Comparison of ENCODE assay signal across 1 cellular context in the genomic region with DNA sequence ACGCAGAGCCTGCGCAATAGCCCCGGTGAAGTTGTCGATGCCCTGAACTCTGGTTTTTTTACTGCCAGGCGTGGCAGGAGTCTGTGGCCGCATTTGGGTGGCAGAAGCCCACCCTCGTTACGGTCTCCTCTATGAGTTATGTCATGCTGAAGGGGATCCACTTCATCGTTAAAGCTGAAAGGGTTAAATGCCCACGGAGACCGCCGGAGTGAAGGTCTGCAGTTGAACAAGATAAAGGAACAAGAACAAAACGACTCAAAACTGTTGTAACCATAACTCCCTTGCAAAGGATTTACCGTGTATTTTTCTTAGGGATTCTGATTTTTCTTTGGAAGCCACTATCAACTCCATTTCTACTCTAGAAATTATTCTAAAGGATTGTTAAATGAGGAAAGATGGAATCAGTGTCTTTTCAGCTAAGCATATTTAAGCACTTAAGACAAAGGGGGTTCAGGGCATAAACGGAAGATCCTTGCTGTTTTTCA.
A peak's percentile ranks its signal among the peaks of the same experiment; 100 is the strongest.
TF ChIP-seq lines count a peak whose summit lies in the region.

No MANE protein-coding gene starts in this region.

TF ChIP-seq in HepG2, 621 proteins besides CTCF, POLR2A, EP300 and RAD21 (continued from another document):
- TF ChIP-seq ZNF510 (CRISPR knock-in tag; IDR thresholded peaks at IDR 0.05; ENCODE audit: low read depth) (peak; percentile 14; the same call in 1 of the 2 replicates), GATA4 (IDR thresholded peaks at IDR 0.05; ENCODE audit: borderline replicate concordance, low read depth) (0 out of 2 replicates have a peak, but pooled peaks have one; percentile 1), SP2 (CRISPR knock-in tag; IDR thresholded peaks at IDR 0.05) (no peak), POGZ (CRISPR knock-in tag; IDR thresholded peaks at IDR 0.05) (peak; percentile 48; the same call in 1 of the 2 replicates), ZNF709 (CRISPR knock-in tag; IDR thresholded peaks at IDR 0.05) (peak; percentile 1; the same call in 1 of the 2 replicates), ASH2L (IDR thresholded peaks at IDR 0.05; ENCODE audit: insufficient read length, low read depth, low read length) (no peak), KLF6 (CRISPR knock-in tag; IDR thresholded peaks at IDR 0.05) (0 out of 2 replicates have a peak, but pooled peaks have one; percentile 8), ADNP (CRISPR knock-in tag; IDR thresholded peaks at IDR 0.05) (no peak), ZNF652 (CRISPR knock-in tag; IDR thresholded peaks at IDR 0.05; ENCODE audit: borderline replicate concordance, low read depth) (peak; percentile 95), SATB2 (CRISPR knock-in tag; IDR thresholded peaks at IDR 0.05) (no peak), PHF8 (CRISPR knock-in tag; IDR thresholded peaks at IDR 0.05) (no peak), HNRNPL (IDR thresholded peaks at IDR 0.05; ENCODE audit: low read depth, low read length) (no peak), ZFYVE20 (CRISPR knock-in tag; IDR thresholded peaks at IDR 0.05; ENCODE audit: borderline replicate concordance, low read depth) (no peak), CREB1 (IDR thresholded peaks at IDR 0.05) (no peak), CREB1 (CRISPR knock-in tag; IDR thresholded peaks at IDR 0.05) (peak; percentile 87), ZNF136 (CRISPR knock-in tag; IDR thresholded peaks at IDR 0.05; ENCODE audit: low read depth) (no peak), ZFX (CRISPR knock-in tag; IDR thresholded peaks at IDR 0.05; ENCODE audit: low read depth) (no peak), GATAD1 (CRISPR knock-in tag; IDR thresholded peaks at IDR 0.05) (no peak), AKAP8 (CRISPR knock-in tag; IDR thresholded peaks at IDR 0.05) (no peak), ZNF572 (CRISPR knock-in tag; IDR thresholded peaks at IDR 0.05) (no peak), SPEN (CRISPR knock-in tag; IDR thresholded peaks at IDR 0.05; ENCODE audit: low read depth) (no peak), SCMH1 (CRISPR knock-in tag; IDR thresholded peaks at IDR 0.05; ENCODE audit: borderline replicate concordance) (no peak), ZFP82 (CRISPR knock-in tag; IDR thresholded peaks at IDR 0.05; ENCODE audit: borderline replicate concordance) (peak; percentile 23; the same call in 1 of the 2 replicates), FOSL2 (CRISPR knock-in tag; IDR thresholded peaks at IDR 0.05) (no peak), GFI1 (CRISPR knock-in tag; IDR thresholded peaks at IDR 0.05; ENCODE audit: borderline replicate concordance) (peak; percentile 38; the same call in 1 of the 2 replicates), CHCHD3 (CRISPR knock-in tag; IDR thresholded peaks at IDR 0.05) (no peak), HNRNPUL1 (IDR thresholded peaks at IDR 0.05; ENCODE audit: low read depth, low read length) (no peak), GATAD2A (CRISPR knock-in tag; IDR thresholded peaks at IDR 0.05) (peak; percentile 6; the same call in 1 of the 2 replicates), ETV5 (CRISPR knock-in tag; IDR thresholded peaks at IDR 0.05; ENCODE audit: borderline replicate concordance) (no peak), NFIC (IDR thresholded peaks at IDR 0.05; ENCODE audit: low read length) (no peak), ZSCAN20 (CRISPR knock-in tag; IDR thresholded peaks at IDR 0.05; ENCODE audit: borderline replicate concordance) (no peak), KAT2B (IDR thresholded peaks at IDR 0.05; ENCODE audit: borderline replicate concordance, low read depth, low read length) (no peak)
- TF ChIP-seq, protein P1, sequence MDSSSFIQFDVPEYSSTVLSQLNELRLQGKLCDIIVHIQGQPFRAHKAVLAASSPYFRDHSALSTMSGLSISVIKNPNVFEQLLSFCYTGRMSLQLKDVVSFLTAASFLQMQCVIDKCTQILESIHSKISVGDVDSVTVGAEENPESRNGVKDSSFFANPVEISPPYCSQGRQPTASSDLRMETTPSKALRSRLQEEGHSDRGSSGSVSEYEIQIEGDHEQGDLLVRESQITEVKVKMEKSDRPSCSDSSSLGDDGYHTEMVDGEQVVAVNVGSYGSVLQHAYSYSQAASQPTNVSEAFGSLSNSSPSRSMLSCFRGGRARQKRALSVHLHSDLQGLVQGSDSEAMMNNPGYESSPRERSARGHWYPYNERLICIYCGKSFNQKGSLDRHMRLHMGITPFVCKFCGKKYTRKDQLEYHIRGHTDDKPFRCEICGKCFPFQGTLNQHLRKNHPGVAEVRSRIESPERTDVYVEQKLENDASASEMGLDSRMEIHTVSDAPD (CRISPR knock-in tag; IDR thresholded peaks at IDR 0.05): no peak
- TF ChIP-seq, protein P2, sequence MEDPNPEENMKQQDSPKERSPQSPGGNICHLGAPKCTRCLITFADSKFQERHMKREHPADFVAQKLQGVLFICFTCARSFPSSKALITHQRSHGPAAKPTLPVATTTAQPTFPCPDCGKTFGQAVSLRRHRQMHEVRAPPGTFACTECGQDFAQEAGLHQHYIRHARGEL (CRISPR knock-in tag; IDR thresholded peaks at IDR 0.05): no peak; the same call in 1 of the 2 replicates
- TF ChIP-seq, protein P3, sequence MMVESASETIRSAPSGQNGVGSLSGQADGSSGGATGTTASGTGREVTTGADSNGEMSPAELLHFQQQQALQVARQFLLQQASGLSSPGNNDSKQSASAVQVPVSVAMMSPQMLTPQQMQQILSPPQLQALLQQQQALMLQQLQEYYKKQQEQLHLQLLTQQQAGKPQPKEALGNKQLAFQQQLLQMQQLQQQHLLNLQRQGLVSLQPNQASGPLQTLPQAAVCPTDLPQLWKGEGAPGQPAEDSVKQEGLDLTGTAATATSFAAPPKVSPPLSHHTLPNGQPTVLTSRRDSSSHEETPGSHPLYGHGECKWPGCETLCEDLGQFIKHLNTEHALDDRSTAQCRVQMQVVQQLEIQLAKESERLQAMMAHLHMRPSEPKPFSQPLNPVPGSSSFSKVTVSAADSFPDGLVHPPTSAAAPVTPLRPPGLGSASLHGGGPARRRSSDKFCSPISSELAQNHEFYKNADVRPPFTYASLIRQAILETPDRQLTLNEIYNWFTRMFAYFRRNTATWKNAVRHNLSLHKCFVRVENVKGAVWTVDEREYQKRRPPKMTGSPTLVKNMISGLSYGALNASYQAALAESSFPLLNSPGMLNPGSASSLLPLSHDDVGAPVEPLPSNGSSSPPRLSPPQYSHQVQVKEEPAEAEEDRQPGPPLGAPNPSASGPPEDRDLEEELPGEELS (CRISPR knock-in tag; IDR thresholded peaks at IDR 0.05): no peak
- TF ChIP-seq, protein P4, sequence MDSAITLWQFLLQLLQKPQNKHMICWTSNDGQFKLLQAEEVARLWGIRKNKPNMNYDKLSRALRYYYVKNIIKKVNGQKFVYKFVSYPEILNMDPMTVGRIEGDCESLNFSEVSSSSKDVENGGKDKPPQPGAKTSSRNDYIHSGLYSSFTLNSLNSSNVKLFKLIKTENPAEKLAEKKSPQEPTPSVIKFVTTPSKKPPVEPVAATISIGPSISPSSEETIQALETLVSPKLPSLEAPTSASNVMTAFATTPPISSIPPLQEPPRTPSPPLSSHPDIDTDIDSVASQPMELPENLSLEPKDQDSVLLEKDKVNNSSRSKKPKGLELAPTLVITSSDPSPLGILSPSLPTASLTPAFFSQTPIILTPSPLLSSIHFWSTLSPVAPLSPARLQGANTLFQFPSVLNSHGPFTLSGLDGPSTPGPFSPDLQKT (CRISPR knock-in tag; IDR thresholded peaks at IDR 0.05; ENCODE audit: borderline replicate concordance): no peak
- TF ChIP-seq, protein P5, sequence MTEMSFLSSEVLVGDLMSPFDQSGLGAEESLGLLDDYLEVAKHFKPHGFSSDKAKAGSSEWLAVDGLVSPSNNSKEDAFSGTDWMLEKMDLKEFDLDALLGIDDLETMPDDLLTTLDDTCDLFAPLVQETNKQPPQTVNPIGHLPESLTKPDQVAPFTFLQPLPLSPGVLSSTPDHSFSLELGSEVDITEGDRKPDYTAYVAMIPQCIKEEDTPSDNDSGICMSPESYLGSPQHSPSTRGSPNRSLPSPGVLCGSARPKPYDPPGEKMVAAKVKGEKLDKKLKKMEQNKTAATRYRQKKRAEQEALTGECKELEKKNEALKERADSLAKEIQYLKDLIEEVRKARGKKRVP (CRISPR knock-in tag; IDR thresholded peaks at IDR 0.05): 0 out of 4 replicates have a peak, but pooled peaks of 1 of the 2 experiments have one; percentile 25
- TF ChIP-seq, protein P6, sequence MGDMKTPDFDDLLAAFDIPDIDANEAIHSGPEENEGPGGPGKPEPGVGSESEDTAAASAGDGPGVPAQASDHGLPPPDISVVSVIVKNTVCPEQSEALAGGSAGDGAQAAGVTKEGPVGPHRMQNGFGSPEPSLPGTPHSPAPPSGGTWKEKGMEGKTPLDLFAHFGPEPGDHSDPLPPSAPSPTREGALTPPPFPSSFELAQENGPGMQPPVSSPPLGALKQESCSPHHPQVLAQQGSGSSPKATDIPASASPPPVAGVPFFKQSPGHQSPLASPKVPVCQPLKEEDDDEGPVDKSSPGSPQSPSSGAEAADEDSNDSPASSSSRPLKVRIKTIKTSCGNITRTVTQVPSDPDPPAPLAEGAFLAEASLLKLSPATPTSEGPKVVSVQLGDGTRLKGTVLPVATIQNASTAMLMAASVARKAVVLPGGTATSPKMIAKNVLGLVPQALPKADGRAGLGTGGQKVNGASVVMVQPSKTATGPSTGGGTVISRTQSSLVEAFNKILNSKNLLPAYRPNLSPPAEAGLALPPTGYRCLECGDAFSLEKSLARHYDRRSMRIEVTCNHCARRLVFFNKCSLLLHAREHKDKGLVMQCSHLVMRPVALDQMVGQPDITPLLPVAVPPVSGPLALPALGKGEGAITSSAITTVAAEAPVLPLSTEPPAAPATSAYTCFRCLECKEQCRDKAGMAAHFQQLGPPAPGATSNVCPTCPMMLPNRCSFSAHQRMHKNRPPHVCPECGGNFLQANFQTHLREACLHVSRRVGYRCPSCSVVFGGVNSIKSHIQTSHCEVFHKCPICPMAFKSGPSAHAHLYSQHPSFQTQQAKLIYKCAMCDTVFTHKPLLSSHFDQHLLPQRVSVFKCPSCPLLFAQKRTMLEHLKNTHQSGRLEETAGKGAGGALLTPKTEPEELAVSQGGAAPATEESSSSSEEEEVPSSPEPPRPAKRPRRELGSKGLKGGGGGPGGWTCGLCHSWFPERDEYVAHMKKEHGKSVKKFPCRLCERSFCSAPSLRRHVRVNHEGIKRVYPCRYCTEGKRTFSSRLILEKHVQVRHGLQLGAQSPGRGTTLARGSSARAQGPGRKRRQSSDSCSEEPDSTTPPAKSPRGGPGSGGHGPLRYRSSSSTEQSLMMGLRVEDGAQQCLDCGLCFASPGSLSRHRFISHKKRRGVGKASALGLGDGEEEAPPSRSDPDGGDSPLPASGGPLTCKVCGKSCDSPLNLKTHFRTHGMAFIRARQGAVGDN (CRISPR knock-in tag; IDR thresholded peaks at IDR 0.05): peak; percentile 27; the same call in 1 of the 2 replicates
